ENCODE assay signal across 15 cellular contexts in the genomic region with DNA sequence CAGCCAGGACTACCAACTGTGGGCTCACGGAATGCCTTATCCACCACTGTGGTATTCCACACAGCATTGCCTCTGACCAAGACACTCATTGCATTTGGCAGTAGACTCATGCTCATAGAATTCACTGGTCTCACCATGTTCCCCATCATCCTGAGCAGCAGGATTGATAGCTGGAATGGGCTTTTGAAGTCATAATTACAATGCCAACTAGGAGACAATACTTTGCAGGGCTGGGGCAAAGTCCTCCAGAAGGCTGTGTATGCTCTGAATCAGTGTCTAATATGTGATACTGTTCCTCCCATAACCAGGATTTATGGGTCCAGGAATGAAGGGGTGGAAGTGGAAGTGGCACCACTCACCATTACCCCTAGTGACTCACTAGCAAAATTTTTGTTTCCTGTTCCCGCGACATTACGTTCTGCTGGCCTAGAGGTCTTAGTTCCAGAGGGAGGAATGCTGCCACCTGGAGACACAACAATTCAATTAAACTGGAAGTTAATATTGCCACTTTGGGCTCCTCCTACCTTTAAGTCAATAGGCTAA. TPM values are rescaled to one million over a fixed set of nuclear protein-coding genes. Genes with fewer than 3 reads are reported as not detected.
A peak's percentile ranks its signal among the peaks of the same experiment; 100 is the strongest.
DNase-seq lines count a peak whose midpoint lies in the region; ATAC-seq, FAIRE-seq and TF ChIP-seq lines count a peak whose summit lies in the region.
"Had no signal": no experiment of that assay in that cellular context is flagged by ENCODE, and none has a peak within 500 bp of the region (broad histone marks: within the 10 kb centered on the region; RNA-seq: fewer than 3 reads in every experiment).

No MANE protein-coding gene starts in this region.

- no peaks in the 10 kb centered on the region for H3K9me3 ChIP-seq in astrocyte (ENCODE audit: insufficient read depth, low read depth, low read length)
- no peaks in the 10 kb centered on the region for H3K9me3 ChIP-seq in keratinocyte (ENCODE audit: control insufficient read depth, low read depth, low read length)
- H3K9me3 ChIP-seq in heart left ventricle: peaks cover 0 to 3% (median 0%) of the 10 kb centered on the region in 12 donors

- FAIRE-seq in HTR-8/SVneo (lab: Jason Lieb, UNC): peak; percentile 66
- FAIRE-seq in astrocyte (lab: Jason Lieb, UNC): no peak
- FAIRE-seq in keratinocyte (lab: Jason Lieb, UNC): peak; percentile 59

- H3K4me1 ChIP-seq in astrocyte (ENCODE audit: insufficient read depth, low read length): peaks cover 5% of the 10 kb centered on the region
- H3K4me1 ChIP-seq in keratinocyte (ENCODE audit: control insufficient read depth, extremely low read depth, insufficient read depth, low read length): peaks cover 10% of the 10 kb centered on the region
- H3K4me1 ChIP-seq in heart left ventricle: peaks cover 0 to 7% (median 0%) of the 10 kb centered on the region in 12 donors

- H2AFZ ChIP-seq in astrocyte (ENCODE audit: low read depth, low read length) (peak overlapping the region; percentile 30), keratinocyte (ENCODE audit: control insufficient read depth, low read length) (peak overlapping the region; percentile 73)

- dilution Hi-C loops in keratinocyte (cut with MboI; ENCODE audit: extremely low pct_ligation_motif_present, low sequenced_read_pairs): no loop called here

- H3K36me3 ChIP-seq in astrocyte (ENCODE audit: insufficient read depth, low read length): no peaks in the 10 kb centered on the region
- H3K36me3 ChIP-seq in keratinocyte (ENCODE audit: control insufficient read depth in 2 of 2, extremely low read depth in 1 of 2, insufficient read depth in 2 of 2, low read length in 2 of 2): no peaks in the 10 kb centered on the region
- H3K36me3 ChIP-seq in heart left ventricle: no peaks in the 10 kb centered on the region

- H3K27me3 Mint-ChIP-seq in astrocyte (ENCODE audit: low read depth, unreplicated experiment): no peaks in the 10 kb centered on the region

- H3K9ac ChIP-seq in astrocyte (ENCODE audit: low read length) (no peak overlapping the region), keratinocyte (ENCODE audit: control insufficient read depth, extremely low read depth, insufficient read depth, low read length) (no peak overlapping the region)

- H3K9me3 Mint-ChIP-seq in astrocyte (ENCODE audit: unreplicated experiment): peaks cover 5% of the 10 kb centered on the region

- H3K27me3 ChIP-seq in astrocyte (ENCODE audit: insufficient read depth, low read length) (no peaks in the 10 kb centered on the region), keratinocyte (ENCODE audit: control insufficient read depth, extremely low read depth, insufficient read depth, low read length) (no peaks in the 10 kb centered on the region), heart left ventricle (no peaks in the 10 kb centered on the region)

- H3K79me2 ChIP-seq in astrocyte (ENCODE audit: insufficient read depth, low read length) (no peaks in the 10 kb centered on the region), keratinocyte (ENCODE audit: control insufficient read depth, insufficient read depth, low read length) (no peaks in the 10 kb centered on the region)

- no peaks in the 10 kb centered on the region for H3K9me1 ChIP-seq in keratinocyte (ENCODE audit: control insufficient read depth, extremely low read depth, insufficient read depth, low read length)

- DNase-seq in AG20443 (ENCODE audit: low spot score) (peak; percentile 38), HTR-8/SVneo (ENCODE audit: insufficient read length, low spot score) (no peak), astrocyte (ENCODE audit: low read depth) (peak; percentile 82), keratinocyte (ENCODE audit: low read depth, low spot score) (peak; percentile 68), OCI-M2 (lab: John Stamatoyannopoulos, UW; ENCODE audit: unreplicated experiment) (no peak), heart left ventricle (no peak), NCI-H2029 (lab: John Stamatoyannopoulos, UW) (no peak)
- DNase-seq: activated CD4-positive, CD25-positive, alpha-beta regulatory T cell; CD4-positive, alpha-beta memory T cell; NCI-H1436; stimulated activated CD4-positive, alpha-beta T cell treated with anti-CD3 and anti-CD28 coated beads, Interleukin-2, amount 100 ng/mL, for 48 hours had no signal

- H3K27ac ChIP-seq in astrocyte (ENCODE audit: low read depth, low read length): peak overlapping the region; percentile 53
- H3K27ac ChIP-seq in keratinocyte (ENCODE audit: control insufficient read depth, insufficient read depth, low read length): no peak overlapping the region
- no peak overlapping the region for H3K27ac ChIP-seq in heart left ventricle
- H3K27ac ChIP-seq: coronary artery had no signal

- 55 to 68% (median 64%) methylated on average over 4 of the region's 4 CpGs for WGBS in heart left ventricle, 4 donors

- H3K4me2 ChIP-seq in astrocyte (ENCODE audit: low read length) (peak overlapping the region; percentile 41), keratinocyte (ENCODE audit: control insufficient read depth, extremely low read depth, insufficient read depth, low read depth, low read length) (peak overlapping the region; percentile 48)

- no peak for ATAC-seq in GM21619 (IDR thresholded peaks at IDR 0.05; ENCODE audit: unreplicated experiment)
- ATAC-seq in heart left ventricle: no peak

- TF ChIP-seq CTCF in astrocyte (IDR thresholded peaks at IDR 0.05; ENCODE audit: insufficient read depth, low read depth, low read length): no peak
- TF ChIP-seq CTCF in keratinocyte (optimal IDR thresholded peaks at IDR 0.05 in 1 of 3, IDR thresholded peaks at IDR 0.05 in 1 of 3, conservative IDR thresholded peaks at IDR 0.05 in 1 of 3; ENCODE audit: extremely low read depth in 1 of 3, insufficient read depth in 2 of 3, low read length in 3 of 3): peak in 2 of 3 experiments; percentile 8 to 27
- peak in 1 of 12 donors; percentile 13 for TF ChIP-seq CTCF in heart left ventricle (IDR thresholded peaks at IDR 0.05)

- H4K20me1 ChIP-seq in astrocyte (ENCODE audit: insufficient read depth, low read length) (no peaks in the 10 kb centered on the region), keratinocyte (ENCODE audit: control insufficient read depth, extremely low read depth, insufficient read depth, low read length) (no peaks in the 10 kb centered on the region)

- H3K27ac Mint-ChIP-seq in astrocyte (ENCODE audit: unreplicated experiment): peak overlapping the region; percentile 27
- H3K27ac Mint-ChIP-seq: activated T-helper 2 cell treated with anti-CD3 and anti-CD28 coated beads, Interferon-gamma antibody, Interleukin-2, Interleukin-4, amounts not matched to agents 10 μg/mL and 5 μg/mL and 100 μg/mL, durations not matched to agents 14 hours and 24 hours and 36 hours; CD4-positive, alpha-beta memory T cell had no signal

- peaks cover 12% of the 10 kb centered on the region for H3K4me1 Mint-ChIP-seq in astrocyte (ENCODE audit: low read depth, unreplicated experiment)
- H3K4me1 Mint-ChIP-seq: CD4-positive, alpha-beta memory T cell had no signal

- TF ChIP-seq POLR2A in heart left ventricle (IDR thresholded peaks at IDR 0.05): no peak

- H3K4me3 ChIP-seq in astrocyte (ENCODE audit: insufficient read depth, low read depth, low read length) (no peak overlapping the region), keratinocyte (ENCODE audit: control insufficient read depth in 2 of 3, extremely low read depth in 1 of 3, insufficient read depth in 2 of 3, low read depth in 1 of 3, low read length in 3 of 3) (no peak overlapping the region), heart left ventricle (no peak overlapping the region)
- H3K4me3 ChIP-seq: coronary artery had no signal

- H3K36me3 Mint-ChIP-seq in astrocyte (ENCODE audit: low read depth, unreplicated experiment): peaks cover 4% of the 10 kb centered on the region
- H3K36me3 Mint-ChIP-seq: CD4-positive, alpha-beta memory T cell had no signal

- intact Hi-C loops in heart left ventricle (cut with DNase I): no loop called here

- H3K4me3 Mint-ChIP-seq in astrocyte (ENCODE audit: unreplicated experiment): no peak overlapping the region
- H3K4me3 Mint-ChIP-seq: CD4-positive, alpha-beta memory T cell; neural crest cell had no signal

RNA-seq across cellular contexts. Expression of a gene that starts 58.6 kb away (rescaled TPM):
- total RNA-seq in astrocyte: 272 and 333 TPM in 2 replicates
- polyA plus RNA-seq in keratinocyte: 10.4 to 14.7 TPM (median 12.8 TPM) in 3 replicates
- 117 TPM for polyA plus RNA-seq in keratinocyte (2011; ENCODE audit: low read depth)
- polyA plus RNA-seq in keratinocyte (2011; cell fraction: cytosol; rRNA removed): 8.5 and 14.1 TPM in 2 replicates
- 32.3 and 35.1 TPM in 2 replicates for polyA plus RNA-seq in keratinocyte (2011; cell fraction: nucleus; rRNA removed)
- 30.0 and 53.1 TPM in 2 replicates for polyA plus RNA-seq in keratinocyte (2012; ENCODE audit: low replicate concordance)
- 8.4 to 10.0 TPM (median 9.7 TPM) in 3 replicates for polyA minus RNA-seq in keratinocyte
- polyA minus RNA-seq in keratinocyte (2011; cell fraction: cytosol; rRNA and poly(A)+ RNA removed): 10.9 TPM
- polyA minus RNA-seq in keratinocyte (2011; cell fraction: nucleus; rRNA and poly(A)+ RNA removed): 15.5 and 40.6 TPM in 2 replicates
- total RNA-seq in heart left ventricle: 100 to 1,000 TPM in 5 of 9 donors, 10 to 100 TPM in 4; 30.7 to 538 (median 107) TPM
- 10 to 100 TPM; 10.4 to 39.7 TPM for polyA plus RNA-seq in heart left ventricle
- total RNA-seq: activated T-helper 2 cell treated with anti-CD3 and anti-CD28 coated beads, Interferon-gamma antibody, Interleukin-2, Interleukin-4, amounts not matched to agents 10 μg/mL and 5 μg/mL and 100 μg/mL, durations not matched to agents 14 hours and 24 hours and 36 hours; CD4-positive, alpha-beta memory T cell had no signal

Comparison
In these comparisons a context has a peak if more than half of its experiments do, and no peak if none do; other contexts are left out.
1. DNase-seq: peak in AG20443 (single experiment), astrocyte (single experiment) and keratinocyte (single experiment); none in HTR-8/SVneo (single experiment), OCI-M2 (single experiment), heart left ventricle (0 of 5) and NCI-H2029 (single experiment).